ENCODE assay signal across 15 cellular contexts in the genomic region with DNA sequence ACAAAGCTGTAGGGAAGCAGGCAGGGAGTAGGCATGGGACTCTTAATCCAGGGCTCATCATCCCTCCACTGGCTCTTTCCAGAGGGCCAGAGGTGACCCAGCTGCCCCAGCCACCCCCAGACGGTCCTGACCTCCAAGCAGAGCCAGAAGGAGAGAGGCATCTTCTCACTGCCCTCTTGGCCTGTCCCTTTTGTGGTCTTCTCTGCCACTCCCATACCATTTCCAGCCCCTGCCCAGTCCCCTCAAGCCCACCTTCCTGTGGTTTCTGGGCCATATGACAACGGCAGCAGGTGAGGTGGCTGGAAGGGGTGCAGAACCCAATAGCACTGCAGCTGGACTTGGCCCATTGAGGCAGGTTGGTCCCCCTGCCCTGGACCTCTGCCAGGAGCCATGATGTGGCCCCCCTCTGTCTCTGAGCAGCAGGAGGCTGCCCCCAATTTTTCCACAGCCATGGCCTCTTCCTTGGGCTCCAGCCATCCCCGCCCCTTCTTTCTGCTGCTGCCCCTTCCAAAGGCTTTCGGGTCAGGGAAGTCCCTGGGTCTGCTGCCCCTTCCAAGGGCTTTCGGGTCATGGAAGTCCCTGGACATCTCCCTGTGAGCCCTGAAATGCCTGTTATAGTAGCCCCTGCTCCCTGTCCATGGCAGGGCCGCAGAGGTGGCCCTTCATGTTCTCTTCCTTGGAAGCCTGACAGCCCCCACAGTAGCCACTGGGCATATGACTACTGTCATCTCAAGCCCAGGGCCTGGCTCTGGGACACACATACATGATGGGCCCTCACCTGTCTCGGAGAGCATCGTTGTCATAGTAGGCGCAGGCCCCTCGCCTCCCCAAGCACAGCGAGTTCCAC.
"Had no signal": no experiment of that assay in that cellular context is flagged by ENCODE, and none has a peak within 500 bp of the region (broad histone marks: within the 10 kb centered on the region; RNA-seq: fewer than 3 reads in every experiment).

No MANE protein-coding gene starts in this region.

- H3K4me3 Mint-ChIP-seq: activated CD8-positive, alpha-beta T cell treated with anti-CD3 and anti-CD28 coated beads, Interleukin-2, amount 10 ng/mL, durations not matched to agents 7 days and 5 days; activated naive CD4-positive, alpha-beta T cell treated with anti-CD3 and anti-CD28 coated beads, Interleukin-2, amount 10 ng/mL, durations not matched to agents 7 days and 5 days; central memory CD8-positive, alpha-beta T cell; memory B cell; stimulated activated memory B cell treated with anti-CD40 and anti-IgM and Interleukin-4, amounts not matched to agents 10 μg/mL and 1 μg/mL and 100 μg/mL, for 72 hours had no signal

- H3K4me1 Mint-ChIP-seq: activated naive CD4-positive, alpha-beta T cell treated with anti-CD3 and anti-CD28 coated beads, Interleukin-2, amount 10 ng/mL, durations not matched to agents 7 days and 5 days; central memory CD8-positive, alpha-beta T cell had no signal

- H3K9me3 ChIP-seq: adrenal gland, left ventricle myocardium inferior, SJCRH30, upper lobe of left lung had no signal

- H3K27me3 ChIP-seq: adrenal gland, SJCRH30, upper lobe of left lung had no signal

- ATAC-seq: activated CD8-positive, alpha-beta T cell treated with anti-CD3 and anti-CD28 coated beads, Interleukin-2, amount 10 ng/mL, durations not matched to agents 7 days and 5 days; stimulated activated memory B cell treated with anti-CD40 and anti-IgM and Interleukin-4, amounts not matched to agents 10 μg/mL and 1 μg/mL and 100 μg/mL, for 72 hours had no signal

- H3K36me3 ChIP-seq: adrenal gland, left ventricle myocardium inferior, SJCRH30 had no signal

- H3K4me3 ChIP-seq: adrenal gland, left ventricle myocardium inferior, SJCRH30, smooth muscle cell, upper lobe of left lung had no signal

- H3K36me3 Mint-ChIP-seq: activated naive CD4-positive, alpha-beta T cell treated with anti-CD3 and anti-CD28 coated beads, Interleukin-2, amount 10 ng/mL, durations not matched to agents 7 days and 5 days; memory B cell; stimulated activated memory B cell treated with anti-CD40 and anti-IgM and Interleukin-4, amounts not matched to agents 10 μg/mL and 1 μg/mL and 100 μg/mL, for 72 hours had no signal

- H3K9me3 Mint-ChIP-seq: activated naive CD4-positive, alpha-beta T cell treated with anti-CD3 and anti-CD28 coated beads, Interleukin-2, amount 10 ng/mL, durations not matched to agents 7 days and 5 days; activated T-helper 2 cell treated with anti-CD3 and anti-CD28 coated beads, Interferon-gamma antibody, Interleukin-2, Interleukin-4, amounts not matched to agents 10 μg/mL and 5 μg/mL and 100 μg/mL, durations not matched to agents 14 hours and 24 hours and 36 hours; central memory CD8-positive, alpha-beta T cell; memory B cell; stimulated activated memory B cell treated with anti-CD40 and anti-IgM and Interleukin-4, amounts not matched to agents 10 μg/mL and 1 μg/mL and 100 μg/mL, for 72 hours had no signal

- H3K4me2 ChIP-seq: smooth muscle cell had no signal

- H3K27ac ChIP-seq: adrenal gland, left ventricle myocardium inferior, SJCRH30 had no signal

- DNase-seq: activated CD4-positive, alpha-beta T cell treated with anti-CD3 and anti-CD28 coated beads for 1 hour; activated CD8-positive, alpha-beta T cell treated with anti-CD3 and anti-CD28 coated beads, Interleukin-2, amount 10 ng/mL, durations not matched to agents 7 days and 5 days; activated naive CD4-positive, alpha-beta T cell treated with anti-CD3 and anti-CD28 coated beads, Interleukin-2, amount 10 ng/mL, durations not matched to agents 7 days and 5 days; dermis blood vessel endothelial cell; left ventricle myocardium inferior; retina; SJCRH30; substantia nigra; upper lobe of left lung had no signal

- H3K27ac Mint-ChIP-seq: activated CD8-positive, alpha-beta T cell treated with anti-CD3 and anti-CD28 coated beads, Interleukin-2, amount 10 ng/mL, durations not matched to agents 7 days and 5 days; activated naive CD4-positive, alpha-beta T cell treated with anti-CD3 and anti-CD28 coated beads, Interleukin-2, amount 10 ng/mL, durations not matched to agents 7 days and 5 days; activated T-helper 2 cell treated with anti-CD3 and anti-CD28 coated beads, Interferon-gamma antibody, Interleukin-2, Interleukin-4, amounts not matched to agents 10 μg/mL and 5 μg/mL and 100 μg/mL, durations not matched to agents 14 hours and 24 hours and 36 hours; memory B cell; stimulated activated memory B cell treated with anti-CD40 and anti-IgM and Interleukin-4, amounts not matched to agents 10 μg/mL and 1 μg/mL and 100 μg/mL, for 72 hours had no signal

- H3K4me1 ChIP-seq: adrenal gland, SJCRH30 had no signal
